Comparison of ENCODE assay signal across 8 cellular contexts in genomic region chr19:45179063-45179847, GRCh38. TPM values are rescaled to one million over a fixed set of nuclear protein-coding genes. Genes with fewer than 3 reads are reported as not detected.
DNase-seq lines count a peak whose midpoint lies in the region; ATAC-seq and TF ChIP-seq lines count a peak whose summit lies in the region.

No MANE protein-coding gene starts in this region.

- DNase-seq in CD4-positive, CD25-positive, alpha-beta regulatory T cell: peak; percentile 28 to 55 (median 39)
- DNase-seq in activated T-cell treated with anti-CD3 and anti-CD28 coated beads, Interleukin-2, amount 50 U/mL, for 24 hours: peak; percentile 70
- peak; percentile 33 for DNase-seq in fibroblast of pulmonary artery (ENCODE audit: low read depth)
- peak; percentile 91 for DNase-seq in osteoblast (ENCODE audit: insufficient read length, low spot score, missing footprints)
- no peak for DNase-seq in NCI-H2107 (lab: John Stamatoyannopoulos, UW)
- DNase-seq in NOMO-1 (lab: John Stamatoyannopoulos, UW; ENCODE audit: unreplicated experiment in 2 of 2): no peak

- no peaks in the 10 kb centered on the region for H3K9me3 Mint-ChIP-seq in CD4-positive, CD25-positive, alpha-beta regulatory T cell
- no peaks in the 10 kb centered on the region for H3K9me3 Mint-ChIP-seq in activated T-cell treated with anti-CD3 and anti-CD28 coated beads, Interleukin-2, amount 50 U/mL, for 24 hours

- peaks cover 7% of the 10 kb centered on the region for H4K20me1 ChIP-seq in osteoblast (ENCODE audit: insufficient read depth, low read length)

- H3K4me3 ChIP-seq in CD4-positive, CD25-positive, alpha-beta regulatory T cell (ENCODE audit: low read depth, low read length): peak overlapping the region; percentile 88
- H3K4me3 ChIP-seq in HUES48 (ENCODE audit: low read depth, low read length): peak overlapping the region; percentile 78
- peak overlapping the region; percentile 97 for H3K4me3 ChIP-seq in fibroblast of pulmonary artery (replicated peaks; ENCODE audit: low read depth, low read length)
- H3K4me3 ChIP-seq in osteoblast (ENCODE audit: insufficient read depth, low read length): peak overlapping the region; percentile 89

- peaks cover 0 to 57% (median 24%) of the 10 kb centered on the region in 4 donors for H3K4me1 Mint-ChIP-seq in CD4-positive, CD25-positive, alpha-beta regulatory T cell
- H3K4me1 Mint-ChIP-seq in activated T-cell treated with anti-CD3 and anti-CD28 coated beads, Interleukin-2, amount 50 U/mL, for 24 hours (ENCODE audit: low read depth): peaks cover 34% of the 10 kb centered on the region

- ATAC-seq in CD4-positive, CD25-positive, alpha-beta regulatory T cell (ENCODE audit: low read depth in 2 of 2): no peak
- no peak for ATAC-seq in HG03469 (IDR thresholded peaks at IDR 0.05; ENCODE audit: unreplicated experiment)

- peaks cover 40% of the 10 kb centered on the region for H3K4me1 ChIP-seq in CD4-positive, CD25-positive, alpha-beta regulatory T cell (ENCODE audit: control insufficient read depth, insufficient read depth, low read length, poor library complexity, severe bottlenecking)
- H3K4me1 ChIP-seq in HUES48 (ENCODE audit: control insufficient read depth, insufficient read depth, low read length): no peaks in the 10 kb centered on the region
- H3K4me1 ChIP-seq in osteoblast (ENCODE audit: insufficient read depth, low read length): peaks cover 23% of the 10 kb centered on the region

- H3K9ac ChIP-seq in HUES48 (ENCODE audit: low read depth, low read length): peak overlapping the region; percentile 32; the same call in 1 of the 2 replicates

- no peaks in the 10 kb centered on the region for H3K9me3 ChIP-seq in CD4-positive, CD25-positive, alpha-beta regulatory T cell (ENCODE audit: control insufficient read depth in 2 of 2, low read length in 2 of 2)
- H3K9me3 ChIP-seq in HUES48 (ENCODE audit: control insufficient read depth, insufficient read depth, low read length): no peaks in the 10 kb centered on the region
- H3K9me3 ChIP-seq in osteoblast (ENCODE audit: low read depth, low read length): no peaks in the 10 kb centered on the region

- H3K27me3 ChIP-seq in CD4-positive, CD25-positive, alpha-beta regulatory T cell (ENCODE audit: control insufficient read depth, insufficient read depth, low read length): no peaks in the 10 kb centered on the region
- H3K27me3 ChIP-seq in HUES48 (ENCODE audit: control insufficient read depth, insufficient read depth, low read length) (no peaks in the 10 kb centered on the region), osteoblast (ENCODE audit: insufficient read depth, low read length) (no peaks in the 10 kb centered on the region)

- TF ChIP-seq CTCF in fibroblast of pulmonary artery (IDR thresholded peaks at IDR 0.05; ENCODE audit: low read length, missing control alignments): no peak
- TF ChIP-seq CTCF in osteoblast (IDR thresholded peaks at IDR 0.05; ENCODE audit: extremely low read depth, low read depth, low read length): no peak

- H3K36me3 ChIP-seq in CD4-positive, CD25-positive, alpha-beta regulatory T cell (ENCODE audit: control insufficient read depth, insufficient read depth, low read length): peaks cover 4% of the 10 kb centered on the region
- H3K36me3 ChIP-seq in HUES48 (ENCODE audit: control insufficient read depth, insufficient read depth, low read length) (no peaks in the 10 kb centered on the region), osteoblast (ENCODE audit: insufficient read depth, low read length) (peaks cover 9% of the 10 kb centered on the region)

- peak overlapping the region; percentile 97 for H3K4me2 ChIP-seq in osteoblast (ENCODE audit: insufficient read depth, low read length)

- H3K27ac ChIP-seq in CD4-positive, CD25-positive, alpha-beta regulatory T cell (ENCODE audit: insufficient read depth, low read length, poor library complexity, severe bottlenecking): peak overlapping the region; percentile 94
- H3K27ac ChIP-seq in HUES48 (ENCODE audit: low read depth, low read length): peak overlapping the region; percentile 47
- peak overlapping the region; percentile 95 for H3K27ac ChIP-seq in osteoblast (ENCODE audit: low read depth, low read length)

- H3K27me3 Mint-ChIP-seq in CD4-positive, CD25-positive, alpha-beta regulatory T cell: no peaks in the 10 kb centered on the region
- H3K27me3 Mint-ChIP-seq in activated T-cell treated with anti-CD3 and anti-CD28 coated beads, Interleukin-2, amount 50 U/mL, for 24 hours: no peaks in the 10 kb centered on the region

- H3K4me3 Mint-ChIP-seq in CD4-positive, CD25-positive, alpha-beta regulatory T cell: peak overlapping the region; percentile 90 to 95 (median 93)
- H3K4me3 Mint-ChIP-seq in activated T-cell treated with anti-CD3 and anti-CD28 coated beads, Interleukin-2, amount 50 U/mL, for 24 hours: peak overlapping the region; percentile 95

- H3K27ac Mint-ChIP-seq in CD4-positive, CD25-positive, alpha-beta regulatory T cell: peak overlapping the region in 2 of 3 donors; percentile 97 to 98
- H3K27ac Mint-ChIP-seq in activated T-cell treated with anti-CD3 and anti-CD28 coated beads, Interleukin-2, amount 50 U/mL, for 24 hours: peak overlapping the region; percentile 97

- H3K36me3 Mint-ChIP-seq in CD4-positive, CD25-positive, alpha-beta regulatory T cell: peaks cover 12% of the 10 kb centered on the region
- H3K36me3 Mint-ChIP-seq in activated T-cell treated with anti-CD3 and anti-CD28 coated beads, Interleukin-2, amount 50 U/mL, for 24 hours (ENCODE audit: low read depth): peaks cover 25% of the 10 kb centered on the region

- H3K79me2 ChIP-seq in osteoblast (ENCODE audit: insufficient read depth, low read length): peaks cover 31% of the 10 kb centered on the region

- peak overlapping the region; percentile 73 for H2AFZ ChIP-seq in osteoblast (ENCODE audit: low read length)

RNA-seq across cellular contexts. Expression of gene BLOC1S3, which starts 0.7 kb away (rescaled TPM):
- total RNA-seq in CD4-positive, CD25-positive, alpha-beta regulatory T cell: 22.9 TPM
- 10 to 100 TPM; 12.8 to 21.0 (median 17.4) TPM for polyA plus RNA-seq in CD4-positive, CD25-positive, alpha-beta regulatory T cell
- total RNA-seq in osteoblast: 7.2 and 10.0 TPM in 2 replicates

RNA-seq across cellular contexts. Expression of gene TRAPPC6A, which starts 1.2 kb away (rescaled TPM):
- total RNA-seq in CD4-positive, CD25-positive, alpha-beta regulatory T cell: 54.7 TPM
- polyA plus RNA-seq in CD4-positive, CD25-positive, alpha-beta regulatory T cell: 100 to 1,000 TPM; 161 to 182 (median 171) TPM
- 13.8 and 17.4 TPM in 2 replicates for total RNA-seq in osteoblast

RNA-seq across cellular contexts. Expression of gene NKPD1, which starts 18.5 kb away (rescaled TPM):
- 0.72 TPM for total RNA-seq in CD4-positive, CD25-positive, alpha-beta regulatory T cell
- polyA plus RNA-seq in CD4-positive, CD25-positive, alpha-beta regulatory T cell: under 1 TPM; 0.05 to 0.28 (median 0.15) TPM
- 0.29 TPM in 1 of 2 replicates, not detected in the other for total RNA-seq in osteoblast

Comparison
In these comparisons a context has a peak if more than half of its experiments do, and no peak if none do; other contexts are left out.
1. DNase-seq: peak in CD4-positive, CD25-positive, alpha-beta regulatory T cell (3 of 3), activated T-cell treated with anti-CD3 and anti-CD28 coated beads, Interleukin-2, amount 50 U/mL, for 24 hours (single experiment), fibroblast of pulmonary artery (single experiment) and osteoblast (single experiment); none in NCI-H2107 (single experiment) and NOMO-1 (0 of 2).
2. Peak in every context shown above with its lines, with median percentiles within 50 percentile points of each other: H3K27ac ChIP-seq and H3K4me3 ChIP-seq.